Comparison of ENCODE assay signal across 1 cellular context in genomic region chr6:15956205-15957106, GRCh38.
TF ChIP-seq lines count a peak whose summit lies in the region.

No MANE protein-coding gene starts in this region.

TF ChIP-seq in GM23338, 12 proteins besides CTCF, POLR2A, EP300 and RAD21 (continued from another document):
- TF ChIP-seq, protein P1, sequence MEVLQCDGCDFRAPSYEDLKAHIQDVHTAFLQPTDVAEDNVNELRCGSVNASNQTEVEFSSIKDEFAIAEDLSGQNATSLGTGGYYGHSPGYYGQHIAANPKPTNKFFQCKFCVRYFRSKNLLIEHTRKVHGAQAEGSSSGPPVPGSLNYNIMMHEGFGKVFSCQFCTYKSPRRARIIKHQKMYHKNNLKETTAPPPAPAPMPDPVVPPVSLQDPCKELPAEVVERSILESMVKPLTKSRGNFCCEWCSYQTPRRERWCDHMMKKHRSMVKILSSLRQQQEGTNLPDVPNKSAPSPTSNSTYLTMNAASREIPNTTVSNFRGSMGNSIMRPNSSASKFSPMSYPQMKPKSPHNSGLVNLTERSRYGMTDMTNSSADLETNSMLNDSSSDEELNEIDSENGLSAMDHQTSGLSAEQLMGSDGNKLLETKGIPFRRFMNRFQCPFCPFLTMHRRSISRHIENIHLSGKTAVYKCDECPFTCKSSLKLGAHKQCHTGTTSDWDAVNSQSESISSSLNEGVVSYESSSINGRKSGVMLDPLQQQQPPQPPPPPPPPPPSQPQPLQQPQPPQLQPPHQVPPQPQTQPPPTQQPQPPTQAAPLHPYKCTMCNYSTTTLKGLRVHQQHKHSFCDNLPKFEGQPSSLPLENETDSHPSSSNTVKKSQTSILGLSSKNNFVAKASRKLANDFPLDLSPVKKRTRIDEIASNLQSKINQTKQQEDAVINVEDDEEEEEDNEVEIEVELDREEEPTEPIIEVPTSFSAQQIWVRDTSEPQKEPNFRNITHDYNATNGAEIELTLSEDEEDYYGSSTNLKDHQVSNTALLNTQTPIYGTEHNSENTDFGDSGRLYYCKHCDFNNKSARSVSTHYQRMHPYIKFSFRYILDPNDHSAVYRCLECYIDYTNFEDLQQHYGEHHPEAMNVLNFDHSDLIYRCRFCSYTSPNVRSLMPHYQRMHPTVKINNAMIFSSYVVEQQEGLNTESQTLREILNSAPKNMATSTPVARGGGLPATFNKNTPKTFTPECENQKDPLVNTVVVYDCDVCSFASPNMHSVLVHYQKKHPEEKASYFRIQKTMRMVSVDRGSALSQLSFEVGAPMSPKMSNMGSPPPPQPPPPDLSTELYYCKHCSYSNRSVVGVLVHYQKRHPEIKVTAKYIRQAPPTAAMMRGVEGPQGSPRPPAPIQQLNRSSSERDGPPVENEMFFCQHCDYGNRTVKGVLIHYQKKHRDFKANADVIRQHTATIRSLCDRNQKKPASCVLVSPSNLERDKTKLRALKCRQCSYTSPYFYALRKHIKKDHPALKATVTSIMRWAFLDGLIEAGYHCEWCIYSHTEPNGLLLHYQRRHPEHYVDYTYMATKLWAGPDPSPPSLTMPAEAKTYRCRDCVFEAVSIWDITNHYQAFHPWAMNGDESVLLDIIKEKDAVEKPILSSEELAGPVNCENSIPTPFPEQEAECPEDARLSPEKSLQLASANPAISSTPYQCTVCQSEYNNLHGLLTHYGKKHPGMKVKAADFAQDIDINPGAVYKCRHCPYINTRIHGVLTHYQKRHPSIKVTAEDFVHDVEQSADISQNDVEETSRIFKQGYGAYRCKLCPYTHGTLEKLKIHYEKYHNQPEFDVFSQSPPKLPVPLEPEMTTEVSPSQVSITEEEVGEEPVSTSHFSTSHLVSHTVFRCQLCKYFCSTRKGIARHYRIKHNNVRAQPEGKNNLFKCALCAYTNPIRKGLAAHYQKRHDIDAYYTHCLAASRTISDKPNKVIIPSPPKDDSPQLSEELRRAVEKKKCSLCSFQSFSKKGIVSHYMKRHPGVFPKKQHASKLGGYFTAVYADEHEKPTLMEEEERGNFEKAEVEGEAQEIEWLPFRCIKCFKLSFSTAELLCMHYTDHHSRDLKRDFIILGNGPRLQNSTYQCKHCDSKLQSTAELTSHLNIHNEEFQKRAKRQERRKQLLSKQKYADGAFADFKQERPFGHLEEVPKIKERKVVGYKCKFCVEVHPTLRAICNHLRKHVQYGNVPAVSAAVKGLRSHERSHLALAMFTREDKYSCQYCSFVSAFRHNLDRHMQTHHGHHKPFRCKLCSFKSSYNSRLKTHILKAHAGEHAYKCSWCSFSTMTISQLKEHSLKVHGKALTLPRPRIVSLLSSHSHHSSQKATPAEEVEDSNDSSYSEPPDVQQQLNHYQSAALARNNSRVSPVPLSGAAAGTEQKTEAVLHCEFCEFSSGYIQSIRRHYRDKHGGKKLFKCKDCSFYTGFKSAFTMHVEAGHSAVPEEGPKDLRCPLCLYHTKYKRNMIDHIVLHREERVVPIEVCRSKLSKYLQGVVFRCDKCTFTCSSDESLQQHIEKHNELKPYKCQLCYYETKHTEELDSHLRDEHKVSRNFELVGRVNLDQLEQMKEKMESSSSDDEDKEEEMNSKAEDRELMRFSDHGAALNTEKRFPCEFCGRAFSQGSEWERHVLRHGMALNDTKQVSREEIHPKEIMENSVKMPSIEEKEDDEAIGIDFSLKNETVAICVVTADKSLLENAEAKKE (CRISPR knock-in tag; IDR thresholded peaks at IDR 0.05), result no peak
